14 cellular contexts compared by ENCODE assay signal in the genomic region with DNA sequence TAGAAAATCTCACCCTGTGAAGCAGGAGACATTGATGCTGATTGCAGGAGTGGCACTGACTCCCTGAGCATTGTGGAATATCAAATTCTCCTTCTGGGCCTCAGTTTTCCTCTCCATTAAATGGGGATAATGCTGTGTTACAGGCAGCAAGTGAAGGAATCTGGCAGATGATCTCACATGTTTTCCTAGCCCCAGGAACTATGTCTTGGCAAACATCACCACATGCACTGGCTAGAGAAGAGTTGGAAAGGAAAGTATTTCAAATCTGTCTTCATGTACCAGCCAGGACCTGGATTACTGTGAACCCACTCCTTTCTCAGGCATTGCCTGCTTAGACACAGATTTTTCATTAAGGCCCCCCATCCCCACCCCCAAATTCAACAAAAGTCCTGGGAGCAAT. TPM values are rescaled to one million over a fixed set of nuclear protein-coding genes. Genes with fewer than 3 reads are reported as not detected.
DNase-seq lines count a peak whose midpoint lies in the region; ATAC-seq and TF ChIP-seq lines count a peak whose summit lies in the region.
"Had no signal": no experiment of that assay in that cellular context is flagged by ENCODE, and none has a peak within 500 bp of the region (broad histone marks: within the 10 kb centered on the region; RNA-seq: fewer than 3 reads in every experiment).

No MANE protein-coding gene starts in this region.

- TF ChIP-seq CTCF in coronary artery (IDR thresholded peaks at IDR 0.05): no peak

- ATAC-seq in GM18520 (IDR thresholded peaks at IDR 0.05; ENCODE audit: unreplicated experiment) (no peak), GM19395 (IDR thresholded peaks at IDR 0.05; ENCODE audit: unreplicated experiment) (no peak)
- ATAC-seq: HCT116 had no signal

- H3K27ac ChIP-seq in coronary artery: no peak overlapping the region
- H3K27ac ChIP-seq: HL-60 had no signal

- peak; percentile 53 for DNase-seq in RPMI7951 (ENCODE audit: low read depth)
- DNase-seq in coronary artery (ENCODE audit: low spot score): peak; percentile 21
- DNase-seq in islet precursor cell: peak; percentile 22
- DNase-seq: ACHN; Caco-2; CD4-positive, CD25-positive, alpha-beta regulatory T cell; NCI-H187 treated with DMSO at 0.1 percent for 48 hours; SHP77 treated with DMSO at 0.1 percent for 48 hours had no signal

- H3K4me3 ChIP-seq in coronary artery: no peak overlapping the region

RNA-seq across cellular contexts. Expression of a gene that starts 13.6 kb away (rescaled TPM):
- not detected in 2 replicates for total RNA-seq in RPMI7951 (2014; rRNA removed; shearing (Covaris generic))
- total RNA-seq: B cell; Caco-2; CD4-positive, CD25-positive, alpha-beta regulatory T cell; OCI-LY7 had no signal

RNA-seq across cellular contexts. Expression of a gene that starts 20.1 kb away (rescaled TPM):
- not detected in 2 replicates for total RNA-seq in RPMI7951 (2014; rRNA removed; shearing (Covaris generic))
- total RNA-seq: B cell; Caco-2; CD4-positive, CD25-positive, alpha-beta regulatory T cell; OCI-LY7 had no signal

RNA-seq across cellular contexts. Expression of a gene that starts 35.6 kb away (rescaled TPM):
- total RNA-seq in RPMI7951 (2014; rRNA removed; shearing (Covaris generic)): 0.68 TPM in 1 of 2 replicates, not detected in the other
- total RNA-seq: B cell; Caco-2; CD4-positive, CD25-positive, alpha-beta regulatory T cell; OCI-LY7 had no signal

RNA-seq across cellular contexts. Expression of a gene that starts 50.5 kb away (rescaled TPM):
- total RNA-seq in RPMI7951 (2014; rRNA removed; shearing (Covaris generic)): 300 and 392 TPM in 2 replicates
- total RNA-seq: Caco-2; CD4-positive, CD25-positive, alpha-beta regulatory T cell; OCI-LY7 had no signal

RNA-seq across cellular contexts. Expression of a gene that starts 50.7 kb away (rescaled TPM):
- not detected in 2 replicates for total RNA-seq in RPMI7951 (2014; rRNA removed; shearing (Covaris generic))
- total RNA-seq: B cell; Caco-2; CD4-positive, CD25-positive, alpha-beta regulatory T cell; OCI-LY7 had no signal
